ENCODE assay signal across 8 cellular contexts in the genomic region with DNA sequence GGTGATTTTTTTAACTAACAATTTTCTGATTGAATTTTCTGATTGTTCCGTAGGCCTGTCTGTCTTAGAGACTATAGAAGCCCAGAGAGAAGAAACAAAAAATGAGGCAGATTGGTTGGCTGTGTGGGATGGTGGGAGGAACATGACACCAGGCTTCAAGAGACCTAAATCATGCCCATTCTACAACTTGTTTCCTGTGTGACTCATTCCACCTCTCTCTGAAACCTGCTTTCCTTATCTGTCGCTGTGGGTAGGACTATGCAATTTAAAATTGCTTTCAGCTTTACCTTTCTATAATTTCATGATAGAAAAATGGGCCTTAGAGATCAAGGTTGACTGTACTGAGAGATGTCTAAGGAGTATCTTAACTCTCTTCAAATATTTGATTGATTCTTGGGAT. TPM values are rescaled to one million over a fixed set of nuclear protein-coding genes. Genes with fewer than 3 reads are reported as not detected.
A peak's percentile ranks its signal among the peaks of the same experiment; 100 is the strongest.
DNase-seq lines count a peak whose midpoint lies in the region; ATAC-seq and FAIRE-seq lines count a peak whose summit lies in the region.

No MANE protein-coding gene starts in this region.

- DNase-seq in NCI-H2029 (lab: John Stamatoyannopoulos, UW) (peak; percentile 72), small intestine (peak; percentile 62), NCI-H510A (lab: John Stamatoyannopoulos, UW) (no peak), NCI-H146 (lab: John Stamatoyannopoulos, UW) (no peak), AG08396 (ENCODE audit: low spot score) (no peak)
- peak; percentile 52 for DNase-seq in activated naive CD8-positive, alpha-beta T cell treated with anti-CD3 and anti-CD28 coated beads for 36 hours

- peak overlapping the region; percentile 96 for H3K27ac Mint-ChIP-seq in activated naive CD8-positive, alpha-beta T cell treated with anti-CD3 and anti-CD28 coated beads for 36 hours

- H3K4me1 Mint-ChIP-seq in activated naive CD8-positive, alpha-beta T cell treated with anti-CD3 and anti-CD28 coated beads for 36 hours: peaks cover 87% of the 10 kb centered on the region

- no peaks in the 10 kb centered on the region for H3K27me3 Mint-ChIP-seq in activated naive CD8-positive, alpha-beta T cell treated with anti-CD3 and anti-CD28 coated beads for 36 hours

- H3K9me3 Mint-ChIP-seq in activated naive CD8-positive, alpha-beta T cell treated with anti-CD3 and anti-CD28 coated beads for 36 hours: peaks cover 6% of the 10 kb centered on the region

- H3K27ac ChIP-seq in small intestine (ENCODE audit: low read depth in 1 of 2, low read length in 1 of 2): peak overlapping the region in 1 of 2 donors; percentile 46

- peaks cover 2 to 11% of the 10 kb centered on the region in 2 donors for H3K4me1 ChIP-seq in small intestine (ENCODE audit: control insufficient read depth in 2 of 2, insufficient read depth in 1 of 2, low read depth in 1 of 2, low read length in 1 of 2)

- peaks cover 0 to 5% of the 10 kb centered on the region in 2 donors for H3K36me3 ChIP-seq in small intestine (ENCODE audit: control insufficient read depth in 2 of 2, insufficient read depth in 2 of 2, low read length in 2 of 2)

- peaks cover 85% of the 10 kb centered on the region for H3K36me3 Mint-ChIP-seq in activated naive CD8-positive, alpha-beta T cell treated with anti-CD3 and anti-CD28 coated beads for 36 hours

- 17 to 60% (median 32%) methylated on average over 1 to 2 of the region's 2 CpGs for WGBS in small intestine, 3 donors

- no peak for FAIRE-seq in small intestine (lab: Jason Lieb, UNC)

- peak; percentile 91 for ATAC-seq in GM18870 (IDR thresholded peaks at IDR 0.05; ENCODE audit: unreplicated experiment)
- peak; percentile 78 for ATAC-seq in HG02678 (IDR thresholded peaks at IDR 0.05; ENCODE audit: unreplicated experiment)

- H3K9me3 ChIP-seq in small intestine (ENCODE audit: control insufficient read depth, low read depth): no peaks in the 10 kb centered on the region

- no peak overlapping the region for H3K4me3 ChIP-seq in small intestine (ENCODE audit: low read depth in 1 of 2, low read length in 2 of 2)

- peak overlapping the region; percentile 62 for H3K4me3 Mint-ChIP-seq in activated naive CD8-positive, alpha-beta T cell treated with anti-CD3 and anti-CD28 coated beads for 36 hours

- no peaks in the 10 kb centered on the region for H3K27me3 ChIP-seq in small intestine (ENCODE audit: control insufficient read depth in 2 of 2, insufficient read depth in 2 of 2, low read length in 2 of 2)

RNA-seq across cellular contexts. Expression of a gene that starts 44.5 kb away (rescaled TPM):
- total RNA-seq in activated naive CD8-positive, alpha-beta T cell treated with anti-CD3 and anti-CD28 coated beads for 36 hours: 10 to 100 TPM; 37.9 to 41.8 TPM
- polyA plus RNA-seq in small intestine: 10 to 100 TPM; 15.3 to 28.4 (median 16.5) TPM

RNA-seq across cellular contexts. Expression of a gene that starts 44.8 kb away (rescaled TPM):
- 10 to 100 TPM; 28.2 to 28.7 TPM for total RNA-seq in activated naive CD8-positive, alpha-beta T cell treated with anti-CD3 and anti-CD28 coated beads for 36 hours
- 10 to 100 TPM; 16.6 to 38.0 (median 35.7) TPM for polyA plus RNA-seq in small intestine

Comparison
In these comparisons a context has a peak if more than half of its experiments do, and no peak if none do; other contexts are left out.
1. DNase-seq: peak in NCI-H2029 (single experiment), activated naive CD8-positive, alpha-beta T cell treated with anti-CD3 and anti-CD28 coated beads for 36 hours (single experiment) and small intestine (single experiment); none in NCI-H510A (single experiment), NCI-H146 (single experiment) and AG08396 (single experiment).